ENCODE assay signal across 16 cellular contexts in the genomic region with DNA sequence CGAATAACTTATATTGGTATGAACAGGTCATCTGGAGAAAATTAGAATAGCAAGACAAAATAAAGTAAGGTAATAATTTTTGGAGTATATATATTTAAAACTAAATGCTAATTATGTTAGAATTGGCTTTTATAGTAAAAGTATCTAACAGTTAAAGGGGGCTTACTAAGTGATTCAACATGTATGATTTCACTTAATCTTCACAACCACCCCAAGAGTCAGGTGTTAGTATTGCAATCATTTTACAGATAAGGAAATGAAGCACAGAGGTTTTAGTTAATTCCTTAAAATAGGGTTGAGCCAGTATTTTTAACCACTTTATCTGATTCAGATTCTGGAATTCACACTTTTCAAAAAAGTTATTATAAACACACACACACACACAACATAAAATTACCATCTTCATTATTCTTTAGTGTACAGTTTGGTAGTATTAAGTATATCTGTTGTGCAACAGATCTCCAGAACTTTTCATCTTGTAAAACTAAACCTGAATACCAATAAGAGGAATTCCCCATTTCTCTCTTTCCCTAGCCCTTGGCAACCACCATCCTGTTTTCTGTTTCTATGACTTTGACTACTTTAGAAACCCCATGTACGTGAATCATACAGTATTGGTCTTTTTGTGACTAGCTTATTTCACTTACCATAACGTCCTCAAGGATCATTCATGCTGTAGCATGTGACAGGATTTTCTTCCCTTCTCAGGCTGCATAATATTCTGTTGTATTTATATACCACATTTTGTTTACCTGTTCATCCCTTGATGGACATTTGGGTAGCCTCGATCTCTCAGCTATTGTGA. TPM values are rescaled to one million over a fixed set of nuclear protein-coding genes. Genes with fewer than 3 reads are reported as not detected.
"Had no signal": no experiment of that assay in that cellular context is flagged by ENCODE, and none has a peak within 500 bp of the region (broad histone marks: within the 10 kb centered on the region; RNA-seq: fewer than 3 reads in every experiment).

No MANE protein-coding gene starts in this region.

- FAIRE-seq: keratinocyte had no signal

- H3K27ac Mint-ChIP-seq: memory B cell, nephron had no signal

- DNase-seq: activated CD4-positive, alpha-beta T cell treated with anti-CD3 and anti-CD28 coated beads for 48 hours; activated gamma-delta T cell; adrenal gland; central memory CD4-positive, alpha-beta T cell; effector CD8-positive, alpha-beta T cell; left ventricle myocardium inferior; stimulated activated CD4-positive, alpha-beta T cell treated with anti-CD3 and anti-CD28 coated beads, Interleukin-12 subunit alpha, Interleukin-12 subunit beta, amount 100 ng/mL, for 4 hours; stomach; T-helper 9 cell had no signal

- H3K9me3 Mint-ChIP-seq: memory B cell, nephron had no signal

- H3K27me3 ChIP-seq: adrenal gland, stomach had no signal

- H3K27ac ChIP-seq: adrenal gland, coronary artery, left ventricle myocardium inferior, VCaP had no signal

- H3K36me3 Mint-ChIP-seq: memory B cell had no signal

- H3K4me3 ChIP-seq: adrenal gland, coronary artery, left ventricle myocardium inferior, stomach, thoracic aorta had no signal

- H3K4me1 ChIP-seq: adrenal gland, stomach had no signal

- H3K9me3 ChIP-seq: adrenal gland, left ventricle myocardium inferior, stomach, thoracic aorta had no signal

RNA-seq across cellular contexts. Expression of a gene that starts 12.5 kb away (rescaled TPM):
- total RNA-seq: activated CD8-positive, alpha-beta memory T cell treated with anti-CD3 and anti-CD28 coated beads for 36 hours had no signal
